Comparison of ENCODE assay signal across 3 cellular contexts in the genomic region with DNA sequence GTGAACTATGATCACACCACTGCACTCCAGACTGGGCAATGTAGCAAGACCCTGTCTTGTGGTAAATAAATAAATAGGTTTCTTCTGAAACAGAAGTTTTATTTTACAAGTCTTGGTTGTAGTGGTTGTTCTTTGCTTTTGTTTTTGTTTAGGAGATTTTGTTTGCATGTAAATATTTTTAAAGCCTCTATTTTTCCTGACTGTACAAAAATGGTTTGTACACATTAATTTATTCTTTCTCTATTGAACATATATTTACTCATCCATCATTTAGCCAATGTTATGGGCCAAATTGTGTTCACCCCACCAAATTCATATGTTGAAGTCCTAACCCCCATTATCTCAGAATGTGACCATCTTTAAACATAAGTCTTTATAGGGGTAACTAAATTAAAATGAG.
A peak's percentile ranks its signal among the peaks of the same experiment; 100 is the strongest.
TF ChIP-seq lines count a peak whose summit lies in the region.

No MANE protein-coding gene starts in this region.

TF ChIP-seq in A549, 52 proteins besides CTCF, POLR2A, EP300 and RAD21:
- TF ChIP-seq GATA3 (IDR thresholded peaks at IDR 0.05; ENCODE audit: borderline replicate concordance) (no peak), MAFK (IDR thresholded peaks at IDR 0.05; ENCODE audit: partially characterized antibody) (peak; percentile 93)

TF ChIP-seq in IMR-90, 13 proteins besides CTCF, POLR2A, EP300 and RAD21:
- TF ChIP-seq MAFK (IDR thresholded peaks at IDR 0.05; ENCODE audit: low read depth, low read length) = peak; percentile 97
- TF ChIP-seq CHD1 (IDR thresholded peaks at IDR 0.05; ENCODE audit: low read depth, low read length) = no peak

TF ChIP-seq in H1, 55 proteins besides CTCF, POLR2A, EP300 and RAD21:
- TF ChIP-seq MAFK (IDR thresholded peaks at IDR 0.05; ENCODE audit: low read depth, low read length) = peak; percentile 85; the same call in 1 of the 2 replicates
- TF ChIP-seq RFX5 (IDR thresholded peaks at IDR 0.05; ENCODE audit: borderline replicate concordance, low read depth, low read length) = no peak
- TF ChIP-seq FOSL1 (IDR thresholded peaks at IDR 0.05; ENCODE audit: insufficient read depth, low read depth, low read length) = no peak
